In the genomic region with DNA sequence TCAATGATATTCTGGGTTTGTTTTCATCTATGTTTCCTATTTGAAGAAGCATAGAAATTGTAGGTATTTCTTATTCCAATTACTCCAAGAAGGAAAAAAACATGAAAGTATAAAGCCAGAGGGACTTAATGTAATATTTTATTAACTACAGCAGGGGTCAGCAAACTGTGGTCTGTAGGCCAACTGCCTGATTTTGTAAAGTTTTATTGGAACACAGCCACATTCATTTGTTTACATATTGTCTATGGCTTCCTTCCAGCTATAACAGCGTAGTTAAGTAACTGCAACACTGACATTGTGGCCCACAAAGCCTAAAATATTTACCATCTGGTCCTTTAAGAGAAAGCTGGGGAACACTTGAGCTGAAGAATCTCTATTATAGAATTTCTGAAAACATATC, we compare ENCODE assay signal across 11 cellular contexts.
DNase-seq lines count a peak whose midpoint lies in the region; ATAC-seq and TF ChIP-seq lines count a peak whose summit lies in the region.
"Had no signal": no experiment of that assay in that cellular context is flagged by ENCODE, and none has a peak within 500 bp of the region (broad histone marks: within the 10 kb centered on the region; RNA-seq: fewer than 3 reads in every experiment).

No MANE protein-coding gene starts in this region.

- H3K14ac ChIP-seq in IMR-90 (replicated peaks; ENCODE audit: low read depth, low read length), result no peak overlapping the region

- H3K36me3 ChIP-seq in IMR-90 (ENCODE audit: control insufficient read depth, insufficient read depth, low read length) (peaks cover 7% of the 10 kb centered on the region), left lung (no peaks in the 10 kb centered on the region)
- H3K36me3 ChIP-seq: neutrophil had no signal

- H3K27me3 ChIP-seq in IMR-90 (ENCODE audit: control insufficient read depth, insufficient read depth, low read length) (no peaks in the 10 kb centered on the region), left lung (no peaks in the 10 kb centered on the region)
- H3K27me3 ChIP-seq: neutrophil had no signal

- H4K20me1 ChIP-seq in IMR-90 (ENCODE audit: insufficient read depth, low read length), result no peaks in the 10 kb centered on the region

- TF ChIP-seq CTCF in IMR-90 (conservative IDR thresholded peaks at IDR 0.05; ENCODE audit: low read depth, low read length) (0 out of 2 replicates have a peak, but pooled peaks have one; percentile 16), astrocyte of the cerebellum (IDR thresholded peaks at IDR 0.05; ENCODE audit: low read depth, low read length, missing control alignments) (no peak), left lung (IDR thresholded peaks at IDR 0.05) (no peak), GM13976 (IDR thresholded peaks at IDR 0.05; ENCODE audit: borderline replicate concordance, control extremely low read depth, extremely low read depth, insufficient read depth, missing control alignments) (no peak)

- no peak overlapping the region for H2BK20ac ChIP-seq in IMR-90 (ENCODE audit: low read depth, low read length)

- H2BK15ac ChIP-seq in IMR-90 (ENCODE audit: low read depth, low read length), result no peak overlapping the region

- H3K18ac ChIP-seq in IMR-90 (ENCODE audit: low read depth, low read length), result no peak overlapping the region

- no peak overlapping the region for H2BK5ac ChIP-seq in IMR-90 (ENCODE audit: low read depth, low read length, poor library complexity, severe bottlenecking)

- intact Hi-C loops in IMR-90 (cut with micrococcal nuclease) (no loop called here), left lung (cut with DNase I) (no loop called here)

- H3K9ac ChIP-seq in IMR-90 (ENCODE audit: low read depth, low read length), result no peak overlapping the region

- H4K91ac ChIP-seq in IMR-90 (ENCODE audit: insufficient read depth, low read depth, low read length), result no peak overlapping the region

- H2AFZ ChIP-seq in IMR-90 (replicated peaks; ENCODE audit: low read length, poor library complexity), result no peak overlapping the region

- no peaks in the 10 kb centered on the region for H3K9me3 ChIP-seq in IMR-90 (ENCODE audit: control insufficient read depth, insufficient read depth, low read length)
- H3K9me3 ChIP-seq in left lung, result no peaks in the 10 kb centered on the region
- H3K9me3 ChIP-seq: neutrophil had no signal

- ATAC-seq in IMR-90 (ENCODE audit: low read depth) (no peak), left lung (peak; percentile 29)
- ATAC-seq: activated CD8-positive, alpha-beta memory T cell treated with anti-CD3 and anti-CD28 coated beads, Interleukin-2, amount 10 ng/mL, durations not matched to agents 7 days and 5 days; activated naive CD8-positive, alpha-beta T cell treated with anti-CD3 and anti-CD28 coated beads, Interleukin-2, amount 50 U/mL, for 24 hours had no signal

- POLR2A ChIA-PET in IMR-90 (lab: Charles Lee; ENCODE audit: unreplicated experiment), result no interaction called here

- no peak overlapping the region for H2AK5ac ChIP-seq in IMR-90 (ENCODE audit: low read depth, low read length)

- no peak overlapping the region for H2AK9ac ChIP-seq in IMR-90 (replicated peaks; ENCODE audit: low read depth, low read length, poor library complexity)

- no peak overlapping the region for H4K8ac ChIP-seq in IMR-90 (ENCODE audit: low read depth in 2 of 2, low read length in 2 of 2)

- peaks cover 4% of the 10 kb centered on the region for H3K9me1 ChIP-seq in IMR-90 (ENCODE audit: insufficient read depth, low read length)

- no peaks in the 10 kb centered on the region for H3K79me1 ChIP-seq in IMR-90 (ENCODE audit: low read depth in 1 of 2, low read length in 2 of 2)

- H3K56ac ChIP-seq in IMR-90 (ENCODE audit: extremely low read depth, insufficient read depth, low read length), result no peak overlapping the region

- H2BK120ac ChIP-seq in IMR-90 (ENCODE audit: low read depth, low read length), result no peak overlapping the region

- H3K4me3 ChIP-seq in IMR-90 (ENCODE audit: insufficient read depth, low read depth, low read length), result no peak overlapping the region
- H3K4me3 ChIP-seq in astrocyte of the cerebellum (ENCODE audit: low read depth, low read length), result no peak overlapping the region
- no peak overlapping the region for H3K4me3 ChIP-seq in left lung

- no peak overlapping the region for H3K4me2 ChIP-seq in IMR-90 (ENCODE audit: low read depth, low read length)

- CTCF ChIA-PET in IMR-90 (lab: Yijun Ruan, JAX), result interaction anchor here (1.5 kb wide), 1 partner anchor 288 kb away, joined by 4 read pairs; no protein-coding TSS in a partner anchor

- peaks cover 5% of the 10 kb centered on the region for H3K4me1 ChIP-seq in IMR-90 (ENCODE audit: control insufficient read depth, insufficient read depth, low read length)
- H3K4me1 ChIP-seq in left lung, result peaks cover 0 to 4% of the 10 kb centered on the region in 2 donors

- H3K27ac ChIP-seq in IMR-90 (ENCODE audit: insufficient read depth, low read length) (no peak overlapping the region), left lung (no peak overlapping the region)
- H3K27ac ChIP-seq: neutrophil had no signal

- TF ChIP-seq RAD21 in IMR-90 (IDR thresholded peaks at IDR 0.05; ENCODE audit: low read length), result no peak

- DNase-seq in Caki2 (ENCODE audit: low read depth) (peak; percentile 30), IMR-90 (peak; percentile 79), astrocyte of the cerebellum (ENCODE audit: low read depth) (peak; percentile 60), left lung (no peak), GM13976 (ENCODE audit: low spot score) (no peak), RKO (ENCODE audit: low spot score) (no peak), SK-N-DZ (ENCODE audit: low spot score) (no peak)
- no peak for DNase-seq in activated CD4-positive, alpha-beta T cell treated with anti-CD3 and anti-CD28 coated beads for 48 hours
- DNase-seq: activated CD8-positive, alpha-beta memory T cell treated with anti-CD3 and anti-CD28 coated beads, Interleukin-2, amount 10 ng/mL, durations not matched to agents 7 days and 5 days; activated naive CD8-positive, alpha-beta T cell treated with anti-CD3 and anti-CD28 coated beads, Interleukin-2, amount 50 U/mL, for 24 hours had no signal

- no CpG with 5 or more reads among the region's 1 CpG for WGBS in IMR-90 (ENCODE audit: extremely low coverage in 2 of 2, insufficient read length in 1 of 2), 2 experiments

- no peak for TF ChIP-seq POLR2A in IMR-90 (IDR thresholded peaks at IDR 0.05; ENCODE audit: low read depth, low read length)

- in situ Hi-C loops in Caki2 (cut with HindIII; ENCODE audit: low pct_unique_long_range_greater_than_20kb, low sequenced_read_pairs) (no loop called here), IMR-90 (cut with MboI; ENCODE audit: low sequenced_read_pairs) (no loop called here), astrocyte of the cerebellum (cut with HindIII; ENCODE audit: low sequenced_read_pairs) (no loop called here), GM13976 (cut with MboI; ENCODE audit: low sequenced_read_pairs, unreplicated experiment) (no loop called here)

- dilution Hi-C loops in IMR-90 (cut with HindIII; ENCODE audit: low sequenced_read_pairs, unreplicated experiment), result no loop called here

- no peak overlapping the region for H3K4ac ChIP-seq in IMR-90 (ENCODE audit: low read depth, low read length)

- H3K23ac ChIP-seq in IMR-90 (ENCODE audit: low read depth, low read length), result no peak overlapping the region

- H4K5ac ChIP-seq in IMR-90 (ENCODE audit: low read depth, low read length), result no peak overlapping the region

- BruUV-seq in IMR-90 (replicated peaks; lab: Mats Ljungman, UMichigan), result no TSS peak

TF ChIP-seq in IMR-90, 13 proteins besides CTCF, POLR2A, EP300 and RAD21:
- TF ChIP-seq FOS (IDR thresholded peaks at IDR 0.05; ENCODE audit: low read depth, low read length) (no peak), CHD1 (IDR thresholded peaks at IDR 0.05; ENCODE audit: low read depth, low read length) (no peak), RFX5 (IDR thresholded peaks at IDR 0.05; ENCODE audit: low read depth, low read length) (no peak), CEBPB (IDR thresholded peaks at IDR 0.05; ENCODE audit: low read depth, low read length) (no peak), BHLHE40 (IDR thresholded peaks at IDR 0.05; ENCODE audit: low read depth, low read length) (no peak)
- TF ChIP-seq, protein P1, sequence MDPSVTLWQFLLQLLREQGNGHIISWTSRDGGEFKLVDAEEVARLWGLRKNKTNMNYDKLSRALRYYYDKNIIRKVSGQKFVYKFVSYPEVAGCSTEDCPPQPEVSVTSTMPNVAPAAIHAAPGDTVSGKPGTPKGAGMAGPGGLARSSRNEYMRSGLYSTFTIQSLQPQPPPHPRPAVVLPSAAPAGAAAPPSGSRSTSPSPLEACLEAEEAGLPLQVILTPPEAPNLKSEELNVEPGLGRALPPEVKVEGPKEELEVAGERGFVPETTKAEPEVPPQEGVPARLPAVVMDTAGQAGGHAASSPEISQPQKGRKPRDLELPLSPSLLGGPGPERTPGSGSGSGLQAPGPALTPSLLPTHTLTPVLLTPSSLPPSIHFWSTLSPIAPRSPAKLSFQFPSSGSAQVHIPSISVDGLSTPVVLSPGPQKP (IDR thresholded peaks at IDR 0.05; ENCODE audit: borderline replicate concordance, low read depth, low read length), result no peak

Comparison
In these comparisons a context has a peak if more than half of its experiments do, and no peak if none do; other contexts are left out.
1. DNase-seq: peak in Caki2 (single experiment), IMR-90 (single experiment) and astrocyte of the cerebellum (single experiment); none in left lung (0 of 2), GM13976 (single experiment), RKO (single experiment), SK-N-DZ (single experiment) and activated CD4-positive, alpha-beta T cell treated with anti-CD3 and anti-CD28 coated beads for 48 hours (single experiment).